ENCODE assay signal across 8 cellular contexts in genomic region chr7:56051339-56052191, GRCh38. TPM values are rescaled to one million over a fixed set of nuclear protein-coding genes. Genes with fewer than 3 reads are reported as not detected.
DNase-seq lines count a peak whose midpoint lies in the region; ATAC-seq and TF ChIP-seq lines count a peak whose summit lies in the region.

CCT6A (plus strand) TSS chr7:56051765; CDS start chr7:56051849, 84 bp downstream.
PSPH (minus strand) TSS chr7:56051444; CDS start chr7:56021212, 30,232 bp downstream.

- intact Hi-C loops in Calu3 (cut with micrococcal nuclease; ENCODE audit: unreplicated experiment) = loop anchor here (1.0 to 2.0 kb wide), 2 partner anchors 11 to 17 kb away; no protein-coding TSS in a partner anchor

- H3K27ac Mint-ChIP-seq in Calu3 (ENCODE audit: unreplicated experiment) (peak within 1 kb of the TSS; percentile 95), endothelial cell (ENCODE audit: unreplicated experiment) (peak within 1 kb of the TSS; percentile 98)

- CTCF ChIA-PET in Calu3 (lab: Charles Lee) = interaction anchor here (0.8 to 1.3 kb wide), 12 partner anchors 10 to 410 kb away, joined by 3 to 12 read pairs (median 4); partner anchors contain the start of genes CHCHD2, PHKG1 and SUMF2

- H3K4me1 Mint-ChIP-seq in Calu3 (ENCODE audit: low read depth, unreplicated experiment) (peaks cover 55% of the 10 kb centered on the region), endothelial cell (ENCODE audit: unreplicated experiment) (peaks cover 16% of the 10 kb centered on the region)

- peaks cover 92% of the 10 kb centered on the region for H3K36me3 Mint-ChIP-seq in Calu3 (ENCODE audit: insufficient read depth, unreplicated experiment)
- H3K36me3 Mint-ChIP-seq in endothelial cell (ENCODE audit: low read depth, unreplicated experiment) = peaks cover 11% of the 10 kb centered on the region

- H3K9me2 ChIP-seq in OCI-LY1 (ENCODE audit: low read depth, low read length) = no peaks in the 10 kb centered on the region

- H3K27me3 Mint-ChIP-seq in Calu3 (ENCODE audit: unreplicated experiment) (no peaks in the 10 kb centered on the region), endothelial cell (ENCODE audit: unreplicated experiment) (peaks cover 3% of the 10 kb centered on the region)

- DNase-seq in Calu3 = peak; percentile 99
- DNase-seq in activated CD8-positive, alpha-beta memory T cell treated with anti-CD3 and anti-CD28 coated beads, Interleukin-2, amount 50 U/mL, for 4 hours = peak; percentile 93
- peak; percentile 97 for DNase-seq in endothelial cell (ENCODE audit: low spot score)
- peak; percentile 99 for DNase-seq in midbrain (lab: John Stamatoyannopoulos, UW)
- peak; percentile 74 to 81 for DNase-seq in stimulated activated CD8-positive, alpha-beta memory T cell treated with anti-CD3 and anti-CD28 coated beads, Interleukin-2, amount 100 ng/mL, for 1 hour (ENCODE audit: low read depth in 2 of 2)

- H3F3A ChIP-seq in OCI-LY1 (ENCODE audit: insufficient read depth, low read length) = no peaks in the 10 kb centered on the region

- H3K27me3 ChIP-seq in HUES64 (ENCODE audit: insufficient read depth, low read length) = no peaks in the 10 kb centered on the region
- no peaks in the 10 kb centered on the region for H3K27me3 ChIP-seq in OCI-LY1 (ENCODE audit: insufficient read depth, low read length)

- H2AFZ ChIP-seq in OCI-LY1 (ENCODE audit: low read length) = no peak within 1 kb of the TSS

- H3K4me3 ChIP-seq in HUES64 (ENCODE audit: low read length) = peak within 1 kb of the TSS; percentile 79
- peak within 1 kb of the TSS; percentile 86 for H3K4me3 ChIP-seq in OCI-LY1 (ENCODE audit: low read depth, low read length, poor library complexity, severe bottlenecking)

- H3K36me3 ChIP-seq in HUES64 (ENCODE audit: insufficient read depth, low read length) (peaks cover 45% of the 10 kb centered on the region), OCI-LY1 (ENCODE audit: insufficient read depth, low read length) (peaks cover 45% of the 10 kb centered on the region)

- peaks cover 46% of the 10 kb centered on the region for H3K79me2 ChIP-seq in OCI-LY1 (ENCODE audit: insufficient read depth, low read length)

- H3K9me3 Mint-ChIP-seq in Calu3 (ENCODE audit: low read depth, unreplicated experiment) (no peaks in the 10 kb centered on the region), endothelial cell (ENCODE audit: unreplicated experiment) (no peaks in the 10 kb centered on the region)

- H3K9me3 ChIP-seq in HUES64 (ENCODE audit: insufficient read depth, low read depth, low read length) (no peaks in the 10 kb centered on the region), OCI-LY1 (ENCODE audit: low read length) (no peaks in the 10 kb centered on the region)

- peak within 1 kb of the TSS; percentile 100 for H3K9ac ChIP-seq in HUES64 (ENCODE audit: low read depth, low read length)
- H3K9ac ChIP-seq in OCI-LY1 (ENCODE audit: low read length) = peak within 1 kb of the TSS; percentile 92

- H4K20me1 ChIP-seq in OCI-LY1 (ENCODE audit: insufficient read depth, low read length) = no peaks in the 10 kb centered on the region

- peak within 1 kb of the TSS; percentile 93 for H3K4me2 ChIP-seq in OCI-LY1 (ENCODE audit: low read length)

- H3K4me1 ChIP-seq in HUES64 (ENCODE audit: insufficient read depth, low read length) (peaks cover 9% of the 10 kb centered on the region), OCI-LY1 (ENCODE audit: insufficient read depth, low read length, severe bottlenecking) (peaks cover 48% of the 10 kb centered on the region)

- peak within 1 kb of the TSS; percentile 94 for H3K4me3 Mint-ChIP-seq in Calu3 (ENCODE audit: low read depth, unreplicated experiment)
- peak within 1 kb of the TSS; percentile 98 for H3K4me3 Mint-ChIP-seq in endothelial cell (ENCODE audit: unreplicated experiment)

- TF ChIP-seq CTCF in Calu3 (IDR thresholded peaks at IDR 0.05; ENCODE audit: unreplicated experiment) = no peak
- TF ChIP-seq CTCF in OCI-LY1 (IDR thresholded peaks at IDR 0.05; ENCODE audit: low read length) = no peak
- no peak for TF ChIP-seq CTCF in endothelial cell (IDR thresholded peaks at IDR 0.05; ENCODE audit: unreplicated experiment)

- BruUV-seq in Calu3 (replicated peaks; lab: Mats Ljungman, UMichigan) = no TSS peak

- peak within 1 kb of the TSS; percentile 99 for H3K27ac ChIP-seq in HUES64 (ENCODE audit: low read depth, low read length)
- peak within 1 kb of the TSS; percentile 73 for H3K27ac ChIP-seq in OCI-LY1 (ENCODE audit: low read depth, low read length, poor library complexity, severe bottlenecking)

- under 1% methylated on average over 97 of the region's 97 CpGs for WGBS in HUES64

- peak; percentile 92 for ATAC-seq in GM21447 (IDR thresholded peaks at IDR 0.05; ENCODE audit: unreplicated experiment)

RNA-seq across cellular contexts. Expression of gene CCT6A, which starts in this region (rescaled TPM):
- total RNA-seq in Calu3 (2022) (416 and 421 TPM in 2 replicates), endothelial cell (ENCODE audit: unreplicated experiment) (174 TPM)
- polyA plus RNA-seq in HUES64 (2013, experiment 1 of 2) = 297 TPM
- polyA plus RNA-seq in HUES64 (2013, experiment 2 of 2) = 273 TPM

RNA-seq across cellular contexts. Expression of gene PSPH, which starts in this region (rescaled TPM):
- total RNA-seq in Calu3 (2022) (37.5 and 39.9 TPM in 2 replicates), endothelial cell (ENCODE audit: unreplicated experiment) (38.1 TPM)
- 41.6 TPM for polyA plus RNA-seq in HUES64 (2013, experiment 1 of 2)
- 39.7 TPM for polyA plus RNA-seq in HUES64 (2013, experiment 2 of 2)

Comparison
In these comparisons a context has a peak if more than half of its experiments do, and no peak if none do; other contexts are left out.
1. Peak in every context shown above with its lines: DNase-seq, ATAC-seq, H3K4me3 ChIP-seq and H3K27ac ChIP-seq.